In the genomic region with DNA sequence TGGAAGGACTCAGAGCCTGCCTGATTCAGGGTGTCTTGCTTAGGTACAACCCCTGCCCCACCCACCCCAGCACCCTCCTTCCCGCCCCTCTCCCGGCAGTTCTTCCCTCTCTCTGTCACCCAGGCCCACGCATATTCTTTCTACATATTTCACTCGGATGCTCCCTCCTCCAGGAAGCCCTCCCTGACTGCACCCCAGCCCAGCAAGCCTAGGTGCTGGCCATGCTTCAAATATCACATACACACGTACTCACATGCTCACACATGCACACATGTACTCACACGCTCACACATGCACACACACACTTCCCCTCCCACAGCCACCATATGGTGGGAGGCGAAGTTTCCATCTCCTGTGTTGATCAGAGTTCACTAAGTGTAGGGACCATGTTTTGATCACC, we compare ENCODE assay signal across 31 cellular contexts.
"Had no signal": no experiment of that assay in that cellular context is flagged by ENCODE, and none has a peak within 500 bp of the region (broad histone marks: within the 10 kb centered on the region; RNA-seq: fewer than 3 reads in every experiment).

No MANE protein-coding gene starts in this region.

- H3K9me3 ChIP-seq: neutrophil, testis had no signal

- H3K79me2 ChIP-seq: hepatocyte, parathyroid adenoma had no signal

- H3K27ac Mint-ChIP-seq: activated B cell treated with CpG ODN at 0.5 μM for 24 hours; activated CD4-positive, alpha-beta T cell treated with anti-CD3 and anti-CD28 coated beads for 36 hours; activated naive CD4-positive, alpha-beta T cell treated with anti-CD3 and anti-CD28 coated beads, Interleukin-2, amount 50 U/mL, for 72 hours; activated T-helper 2 cell treated with anti-CD3 and anti-CD28 coated beads, Interferon-gamma antibody, Interleukin-2, Interleukin-4, amounts not matched to agents 10 μg/mL and 5 μg/mL and 100 μg/mL, durations not matched to agents 14 hours and 24 hours and 36 hours; immature natural killer cell; natural killer cell; stimulated activated memory B cell treated with anti-CD40 and anti-IgM and Interleukin-4, amounts not matched to agents 10 μg/mL and 1 μg/mL and 100 μg/mL, for 72 hours; T-cell; T-helper 2 cell treated with Interferon-gamma antibody and Interleukin-4, amounts not matched to agents 5 μg/mL and 100 μg/mL, for 36 hours had no signal

- H3K9me3 Mint-ChIP-seq: activated B cell treated with CpG ODN at 0.5 μM for 24 hours; activated naive CD4-positive, alpha-beta T cell treated with anti-CD3 and anti-CD28 coated beads, Interleukin-2, amount 50 U/mL, for 72 hours; activated T-cell treated with anti-CD3 and anti-CD28 coated beads, Interleukin-2, amount 50 U/mL, for 4 hours; activated T-helper 2 cell treated with anti-CD3 and anti-CD28 coated beads, Interferon-gamma antibody, Interleukin-2, Interleukin-4, amounts not matched to agents 10 μg/mL and 5 μg/mL and 100 μg/mL, durations not matched to agents 14 hours and 24 hours and 36 hours; immature natural killer cell; natural killer cell; T-cell; T-helper 2 cell treated with Interferon-gamma antibody and Interleukin-4, amounts not matched to agents 5 μg/mL and 100 μg/mL, for 36 hours had no signal

- DNase-seq: activated B cell treated with CpG ODN at 0.5 μM for 24 hours; activated CD4-positive, alpha-beta T cell treated with anti-CD3 and anti-CD28 coated beads, Interleukin-2, amount 50 U/mL, for 4 hours; activated CD8-positive, alpha-beta memory T cell treated with anti-CD3 and anti-CD28 coated beads, Interleukin-2, amount 50 U/mL, for 48 hours; activated T-cell treated with anti-CD3 and anti-CD28 coated beads, Interleukin-2, amount 50 U/mL, for 4 hours; brain microvascular endothelial cell; central memory CD4-positive, alpha-beta T cell; effector memory CD4-positive, alpha-beta T cell; foreskin melanocyte; glutamatergic neuron; immature natural killer cell; kidney glomerular epithelial cell; mammary epithelial cell; natural killer cell; small intestine; stimulated activated CD4-positive, alpha-beta T cell treated with anti-CD3 and anti-CD28 coated beads, Interleukin-15, amount 100 ng/mL, for 24 hours; T-cell; testis had no signal

- H3K9ac ChIP-seq: parathyroid adenoma had no signal

- H3K4me3 ChIP-seq: hepatocyte, testis had no signal

- ATAC-seq: activated CD4-positive, alpha-beta T cell treated with anti-CD3 and anti-CD28 coated beads for 36 hours; activated naive CD4-positive, alpha-beta T cell treated with anti-CD3 and anti-CD28 coated beads, Interleukin-2, amount 50 U/mL, for 72 hours; activated T-cell treated with anti-CD3 and anti-CD28 coated beads, Interleukin-2, amount 50 U/mL, for 4 hours; esophagus mucosa; left ventricle myocardium superior; natural killer cell; right cardiac atrium; SK-N-SH treated with all-trans-retinoic acid at 6 μM for 48 hours; stimulated activated memory B cell treated with anti-CD40 and anti-IgM and Interleukin-4, amounts not matched to agents 10 μg/mL and 1 μg/mL and 100 μg/mL, for 72 hours; T-cell had no signal

- H3K4me1 ChIP-seq: parathyroid adenoma, testis had no signal

- H3K27ac ChIP-seq: brain microvascular endothelial cell, hepatocyte, neutrophil, parathyroid adenoma, testis had no signal

- H3K4me3 Mint-ChIP-seq: activated B cell treated with CpG ODN at 0.5 μM for 24 hours; activated CD4-positive, alpha-beta T cell treated with anti-CD3 and anti-CD28 coated beads for 36 hours; activated T-cell treated with anti-CD3 and anti-CD28 coated beads, Interleukin-2, amount 50 U/mL, for 4 hours; immature natural killer cell; natural killer cell; stimulated activated memory B cell treated with anti-CD40 and anti-IgM and Interleukin-4, amounts not matched to agents 10 μg/mL and 1 μg/mL and 100 μg/mL, for 72 hours; T-cell; T-helper 2 cell treated with Interferon-gamma antibody and Interleukin-4, amounts not matched to agents 5 μg/mL and 100 μg/mL, for 36 hours had no signal

- FAIRE-seq: colon, endothelial cell of umbilical vein, small intestine had no signal

- H3K4me1 Mint-ChIP-seq: activated B cell treated with CpG ODN at 0.5 μM for 24 hours; activated CD4-positive, alpha-beta T cell treated with anti-CD3 and anti-CD28 coated beads for 36 hours; immature natural killer cell; natural killer cell; stimulated activated memory B cell treated with anti-CD40 and anti-IgM and Interleukin-4, amounts not matched to agents 10 μg/mL and 1 μg/mL and 100 μg/mL, for 72 hours; T-cell had no signal

- H3K36me3 ChIP-seq: brain microvascular endothelial cell, neutrophil had no signal

- H3K36me3 Mint-ChIP-seq: activated naive CD4-positive, alpha-beta T cell treated with anti-CD3 and anti-CD28 coated beads, Interleukin-2, amount 50 U/mL, for 72 hours; immature natural killer cell; natural killer cell; stimulated activated memory B cell treated with anti-CD40 and anti-IgM and Interleukin-4, amounts not matched to agents 10 μg/mL and 1 μg/mL and 100 μg/mL, for 72 hours; T-cell had no signal

- H3K27me3 ChIP-seq: hepatocyte, testis had no signal

- H3K4me2 ChIP-seq: hepatocyte had no signal

- H2AFZ ChIP-seq: hepatocyte, parathyroid adenoma had no signal
